ENCODE assay signal across 8 cellular contexts in the genomic region with DNA sequence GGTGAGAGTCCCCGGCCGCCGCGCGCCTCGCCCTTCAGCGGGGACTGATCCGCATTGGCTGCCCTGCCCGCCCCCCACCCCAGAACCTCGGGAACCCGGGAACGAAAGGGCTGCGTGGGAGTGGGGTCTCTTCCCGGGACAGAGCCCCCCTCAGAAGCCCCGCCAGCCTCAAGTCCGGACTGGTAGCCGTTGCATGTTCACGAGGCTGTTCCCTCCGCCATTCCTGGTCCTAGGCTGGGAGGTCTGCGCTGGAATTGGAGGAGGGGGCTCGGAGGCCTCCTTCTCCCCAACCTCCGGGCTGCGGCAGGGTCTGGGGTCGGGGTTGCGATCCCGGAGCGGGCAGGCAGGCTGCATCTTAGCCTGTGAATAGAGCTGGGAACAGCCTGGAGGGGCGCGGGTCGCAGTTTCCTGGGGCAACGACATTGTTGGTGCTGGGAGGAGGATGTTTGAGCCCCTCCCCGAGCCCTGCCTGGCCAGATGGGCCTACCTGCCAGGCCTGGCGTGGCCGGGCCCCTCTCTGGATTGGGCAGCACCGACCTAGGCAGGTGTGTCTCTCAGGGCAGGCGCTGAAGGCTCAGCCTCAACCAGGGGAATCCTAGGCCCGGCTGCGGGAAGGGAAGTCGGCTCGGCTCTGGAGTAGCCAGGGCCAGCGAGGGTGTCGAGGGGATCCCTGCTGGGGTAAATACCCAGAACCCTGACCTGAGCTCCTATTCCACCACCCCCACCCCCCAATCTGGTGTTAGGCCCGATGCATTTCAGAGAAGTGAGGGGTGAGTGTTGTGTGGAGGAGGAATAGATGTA. TPM values are rescaled to one million over a fixed set of nuclear protein-coding genes. Genes with fewer than 3 reads are reported as not detected.
DNase-seq lines count a peak whose midpoint lies in the region; ATAC-seq and TF ChIP-seq lines count a peak whose summit lies in the region.

No MANE protein-coding gene starts in this region.

- H3K4me3 ChIP-seq in right cardiac atrium (ENCODE audit: low read length) (peak overlapping the region; percentile 57), skeletal muscle tissue (ENCODE audit: low read length in 3 of 3) (peak overlapping the region in 2 of 3 donors; percentile 36 to 52), aorta (ENCODE audit: low read length in 2 of 2) (peak overlapping the region in 1 of 2 donors; percentile 38)

- DNase-seq in NCI-H1417 (lab: John Stamatoyannopoulos, UW) (peak; percentile 10 to 64 (median 61)), NCI-H1417 treated with DMSO at 0.1 percent for 48 hours (lab: John Stamatoyannopoulos, UW) (no peak), right cardiac atrium (no peak), NCI-H2029 (lab: John Stamatoyannopoulos, UW) (no peak), T1000 (lab: John Stamatoyannopoulos, UW) (no peak), aorta (no peak)

- H3K27ac ChIP-seq in right cardiac atrium (ENCODE audit: low read length) (no peak overlapping the region), skeletal muscle tissue (ENCODE audit: low read depth, low read length) (no peak overlapping the region), aorta (ENCODE audit: low read depth in 1 of 2, low read length in 2 of 2) (no peak overlapping the region)

- WGBS in right cardiac atrium, result 18% methylated on average over 43 of the region's 43 CpGs
- 17 to 18% methylated on average over 38 to 43 of the region's 43 CpGs for WGBS in aorta, 2 donors

- intact Hi-C loops in right cardiac atrium (cut with DNase I), result no loop called here
- intact Hi-C loops in aorta (cut with DNase I), result no loop called here

- H3K27me3 ChIP-seq in right cardiac atrium (ENCODE audit: control insufficient read depth, insufficient read depth) (no peaks in the 10 kb centered on the region), skeletal muscle tissue (ENCODE audit: control insufficient read depth in 3 of 3, insufficient read depth in 3 of 3, low read length in 3 of 3) (no peaks in the 10 kb centered on the region), aorta (ENCODE audit: control insufficient read depth in 1 of 2, insufficient read depth in 2 of 2, low read length in 1 of 2) (no peaks in the 10 kb centered on the region)

- ATAC-seq in SK-N-SH treated with all-trans-retinoic acid at 6 μM for 48 hours (peak; percentile 11), right cardiac atrium (no peak), aorta (ENCODE audit: low FRiP score) (no peak)

- peaks cover 15 to 19% (median 16%) of the 10 kb centered on the region in 3 donors for H3K36me3 ChIP-seq in skeletal muscle tissue (ENCODE audit: control insufficient read depth in 3 of 3, insufficient read depth in 3 of 3, low read length in 3 of 3)
- no peaks in the 10 kb centered on the region for H3K36me3 ChIP-seq in aorta (ENCODE audit: control insufficient read depth in 1 of 2, insufficient read depth in 2 of 2, low read length in 1 of 2)

- peak overlapping the region in 1 of 3 donors; percentile 50 for H3K9ac ChIP-seq in skeletal muscle tissue (ENCODE audit: low read depth in 1 of 3, low read length in 3 of 3)

- H3K4me1 ChIP-seq in right cardiac atrium (ENCODE audit: control insufficient read depth, insufficient read depth, low read length) (no peaks in the 10 kb centered on the region), skeletal muscle tissue (ENCODE audit: control insufficient read depth in 3 of 3, insufficient read depth in 3 of 3, low read length in 3 of 3) (peaks cover 7 to 10% (median 10%) of the 10 kb centered on the region in 3 donors), aorta (ENCODE audit: control insufficient read depth in 1 of 2, insufficient read depth in 2 of 2, low read length in 2 of 2) (peaks cover 0 to 2% of the 10 kb centered on the region in 2 donors)

- H3K9me3 ChIP-seq in right cardiac atrium (ENCODE audit: control insufficient read depth, low read length) (no peaks in the 10 kb centered on the region), skeletal muscle tissue (ENCODE audit: control insufficient read depth in 3 of 3, low read length in 3 of 3) (no peaks in the 10 kb centered on the region), aorta (ENCODE audit: control insufficient read depth, low read length) (no peaks in the 10 kb centered on the region)

TF ChIP-seq in SK-N-SH treated with all-trans-retinoic acid at 6 μM for 48 hours, 23 proteins besides CTCF, POLR2A, EP300 and RAD21:
- TF ChIP-seq BACH2 (CRISPR knock-in tag; IDR thresholded peaks at IDR 0.05; ENCODE audit: borderline replicate concordance) (no peak), CSDC2 (CRISPR knock-in tag; IDR thresholded peaks at IDR 0.05) (no peak), ZNF70 (CRISPR knock-in tag; IDR thresholded peaks at IDR 0.05) (no peak), TCF4 (CRISPR knock-in tag; IDR thresholded peaks at IDR 0.05; ENCODE audit: borderline replicate concordance) (no peak), ZFP30 (CRISPR knock-in tag; IDR thresholded peaks at IDR 0.05) (no peak)
- TF ChIP-seq, protein P1, sequence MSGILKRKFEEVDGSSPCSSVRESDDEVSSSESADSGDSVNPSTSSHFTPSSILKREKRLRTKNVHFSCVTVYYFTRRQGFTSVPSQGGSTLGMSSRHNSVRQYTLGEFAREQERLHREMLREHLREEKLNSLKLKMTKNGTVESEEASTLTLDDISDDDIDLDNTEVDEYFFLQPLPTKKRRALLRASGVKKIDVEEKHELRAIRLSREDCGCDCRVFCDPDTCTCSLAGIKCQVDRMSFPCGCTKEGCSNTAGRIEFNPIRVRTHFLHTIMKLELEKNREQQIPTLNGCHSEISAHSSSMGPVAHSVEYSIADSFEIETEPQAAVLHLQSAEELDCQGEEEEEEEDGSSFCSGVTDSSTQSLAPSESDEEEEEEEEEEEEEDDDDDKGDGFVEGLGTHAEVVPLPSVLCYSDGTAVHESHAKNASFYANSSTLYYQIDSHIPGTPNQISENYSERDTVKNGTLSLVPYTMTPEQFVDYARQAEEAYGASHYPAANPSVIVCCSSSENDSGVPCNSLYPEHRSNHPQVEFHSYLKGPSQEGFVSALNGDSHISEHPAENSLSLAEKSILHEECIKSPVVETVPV (CRISPR knock-in tag; IDR thresholded peaks at IDR 0.05), result no peak
- TF ChIP-seq, protein P2, sequence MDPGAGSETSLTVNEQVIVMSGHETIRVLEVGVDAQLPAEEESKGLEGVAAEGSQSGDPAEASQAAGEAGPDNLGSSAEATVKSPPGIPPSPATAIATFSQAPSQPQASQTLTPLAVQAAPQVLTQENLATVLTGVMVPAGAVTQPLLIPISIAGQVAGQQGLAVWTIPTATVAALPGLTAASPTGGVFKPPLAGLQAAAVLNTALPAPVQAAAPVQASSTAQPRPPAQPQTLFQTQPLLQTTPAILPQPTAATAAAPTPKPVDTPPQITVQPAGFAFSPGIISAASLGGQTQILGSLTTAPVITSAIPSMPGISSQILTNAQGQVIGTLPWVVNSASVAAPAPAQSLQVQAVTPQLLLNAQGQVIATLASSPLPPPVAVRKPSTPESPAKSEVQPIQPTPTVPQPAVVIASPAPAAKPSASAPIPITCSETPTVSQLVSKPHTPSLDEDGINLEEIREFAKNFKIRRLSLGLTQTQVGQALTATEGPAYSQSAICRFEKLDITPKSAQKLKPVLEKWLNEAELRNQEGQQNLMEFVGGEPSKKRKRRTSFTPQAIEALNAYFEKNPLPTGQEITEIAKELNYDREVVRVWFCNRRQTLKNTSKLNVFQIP (CRISPR knock-in tag; IDR thresholded peaks at IDR 0.05; ENCODE audit: borderline replicate concordance, low read depth), result no peak

RNA-seq across cellular contexts. Expression of a gene that starts 0.7 kb away (rescaled TPM):
- total RNA-seq in right cardiac atrium (1 to 10 TPM; 5.8 to 7.4 (median 6.3) TPM), skeletal muscle tissue (18.8 TPM), aorta (1 to 10 TPM; 6.5 to 7.8 TPM)
- polyA plus RNA-seq in right cardiac atrium (6.4 TPM), aorta (1 to 10 TPM; 1.6 to 5.5 TPM)

RNA-seq across cellular contexts. Expression of a gene that starts 20.9 kb away (rescaled TPM):
- total RNA-seq in right cardiac atrium (under 1 TPM in 3 of 4 donors, not detected in 1; 0.42 to 0.68 (median 0.50) TPM), skeletal muscle tissue (1.6 TPM), aorta (under 1 TPM; 0.65 to 0.87 TPM)
- polyA plus RNA-seq in right cardiac atrium (0.18 TPM), aorta (not detected)

RNA-seq across cellular contexts. Expression of a gene that starts 31.6 kb away (rescaled TPM):
- total RNA-seq in right cardiac atrium (10 to 100 TPM; 14.3 to 17.7 (median 15.9) TPM), skeletal muscle tissue (20.4 TPM), aorta (10 to 100 TPM; 21.4 to 26.9 TPM)
- polyA plus RNA-seq in right cardiac atrium (16.7 TPM), aorta (10 to 100 TPM; 17.3 to 49.7 TPM)

RNA-seq across cellular contexts. Expression of a gene that starts 36.3 kb away (rescaled TPM):
- total RNA-seq in right cardiac atrium (under 1 TPM in 3 of 4 donors, not detected in 1; 0.18 to 0.48 (median 0.20) TPM), skeletal muscle tissue (not detected), aorta (under 1 TPM in 1 of 2 donors, not detected in 1; 0.45 TPM)
- polyA plus RNA-seq in right cardiac atrium (0.32 TPM), aorta (not detected)

RNA-seq across cellular contexts. Expression of a gene that starts 38.8 kb away (rescaled TPM):
- 10 to 100 TPM; 67.7 to 82.1 (median 74.4) TPM for total RNA-seq in right cardiac atrium
- 34.3 TPM for polyA plus RNA-seq in right cardiac atrium
- 37.6 TPM for total RNA-seq in skeletal muscle tissue
- total RNA-seq in aorta, result 10 to 100 TPM; 32.6 to 54.1 TPM
- 10 to 100 TPM in 1 of 2 donors, 1 to 10 TPM in 1; 6.4 to 23.7 TPM for polyA plus RNA-seq in aorta

Comparison
In these comparisons a context has a peak if more than half of its experiments do, and no peak if none do; other contexts are left out.
1. DNase-seq: peak in NCI-H1417 (3 of 3); none in NCI-H1417 treated with DMSO at 0.1 percent for 48 hours (single experiment), right cardiac atrium (0 of 3), NCI-H2029 (single experiment), T1000 (single experiment) and aorta (0 of 2).